Comparison of ENCODE assay signal across 28 cellular contexts in the genomic region with DNA sequence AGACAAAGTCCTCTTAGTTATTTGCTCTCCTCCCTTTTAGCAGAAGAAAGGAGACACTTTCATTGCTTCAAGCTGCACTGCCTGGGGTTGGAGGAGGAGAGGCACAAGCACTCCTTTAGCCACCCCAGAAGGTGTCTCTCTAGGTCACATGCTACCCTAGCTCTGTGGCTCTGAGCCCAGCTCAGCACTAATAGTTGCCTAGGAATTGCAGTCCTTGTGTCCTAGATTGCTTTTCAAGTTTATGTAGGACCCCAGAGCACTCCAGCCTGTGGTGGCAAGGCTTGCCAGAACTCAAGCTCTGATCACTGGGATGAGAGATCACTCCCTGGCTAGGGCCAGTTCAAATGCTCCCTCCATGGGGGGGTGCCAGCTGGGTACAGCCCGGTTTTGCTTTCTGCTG. TPM values are rescaled to one million over a fixed set of nuclear protein-coding genes. Genes with fewer than 3 reads are reported as not detected.
"Had no signal": no experiment of that assay in that cellular context is flagged by ENCODE, and none has a peak within 500 bp of the region (broad histone marks: within the 10 kb centered on the region; RNA-seq: fewer than 3 reads in every experiment).

No MANE protein-coding gene starts in this region.

- H3K4me3 ChIP-seq: coronary artery, esophagus muscularis mucosa, right lobe of liver, testis had no signal

- H3K9me3 Mint-ChIP-seq: activated CD4-positive, alpha-beta memory T cell treated with anti-CD3 and anti-CD28 coated beads, Interleukin-2, amount 10 ng/mL, durations not matched to agents 7 days and 5 days; activated CD4-positive, alpha-beta T cell treated with anti-CD3 and anti-CD28 coated beads, Interleukin-2, amount 10 ng/mL, durations not matched to agents 7 days and 5 days; activated naive CD4-positive, alpha-beta T cell treated with anti-CD3 and anti-CD28 coated beads, Interleukin-2, amount 50 U/mL, for 24 hours; activated T-cell treated with anti-CD3 and anti-CD28 coated beads, Interleukin-2, amount 50 U/mL, for 24 hours; activated T-helper 17 cell treated with anti-CD3 and anti-CD28 coated beads, Interleukin-2, amount 50 U/mL, for 72 hours; memory B cell had no signal

- H3K27me3 ChIP-seq: esophagus muscularis mucosa, foreskin keratinocyte, right lobe of liver, testis had no signal

- H3K9me3 ChIP-seq: esophagus muscularis mucosa, right lobe of liver, testis had no signal

- H3K4me1 Mint-ChIP-seq: activated CD4-positive, alpha-beta memory T cell treated with anti-CD3 and anti-CD28 coated beads, Interleukin-2, amount 10 ng/mL, durations not matched to agents 7 days and 5 days; activated CD4-positive, alpha-beta T cell treated with anti-CD3 and anti-CD28 coated beads, Interleukin-2, amount 10 ng/mL, durations not matched to agents 7 days and 5 days; activated naive CD4-positive, alpha-beta T cell treated with anti-CD3 and anti-CD28 coated beads, Interleukin-2, amount 50 U/mL, for 24 hours; activated naive CD8-positive, alpha-beta T cell treated with anti-CD3 and anti-CD28 coated beads, Interleukin-2, amount 50 U/mL, for 24 hours; activated T-helper 17 cell treated with anti-CD3 and anti-CD28 coated beads, Interleukin-2, amount 50 U/mL, for 72 hours; memory B cell; naive thymus-derived CD8-positive, alpha-beta T cell; neural crest cell; T-helper 17 cell had no signal

- H3K4me3 Mint-ChIP-seq: activated CD4-positive, alpha-beta memory T cell treated with anti-CD3 and anti-CD28 coated beads, Interleukin-2, amount 10 ng/mL, durations not matched to agents 7 days and 5 days; activated CD4-positive, alpha-beta T cell treated with anti-CD3 and anti-CD28 coated beads, Interleukin-2, amount 10 ng/mL, durations not matched to agents 7 days and 5 days; activated naive CD4-positive, alpha-beta T cell treated with anti-CD3 and anti-CD28 coated beads, Interleukin-2, amount 50 U/mL, for 24 hours; activated naive CD8-positive, alpha-beta T cell treated with anti-CD3 and anti-CD28 coated beads, Interleukin-2, amount 50 U/mL, for 24 hours; activated T-cell treated with anti-CD3 and anti-CD28 coated beads, Interleukin-2, amount 50 U/mL, for 24 hours; activated T-helper 17 cell treated with anti-CD3 and anti-CD28 coated beads, Interleukin-2, amount 50 U/mL, for 72 hours; endodermal cell; memory B cell; naive thymus-derived CD8-positive, alpha-beta T cell; neural crest cell; T-helper 17 cell; WTC11 had no signal

- H3K27me3 Mint-ChIP-seq: activated CD4-positive, alpha-beta memory T cell treated with anti-CD3 and anti-CD28 coated beads, Interleukin-2, amount 10 ng/mL, durations not matched to agents 7 days and 5 days; activated naive CD4-positive, alpha-beta T cell treated with anti-CD3 and anti-CD28 coated beads, Interleukin-2, amount 50 U/mL, for 24 hours; activated T-helper 17 cell treated with anti-CD3 and anti-CD28 coated beads, Interleukin-2, amount 50 U/mL, for 72 hours; memory B cell had no signal

- DNase-seq: activated CD4-positive, alpha-beta memory T cell treated with anti-CD3 and anti-CD28 coated beads, Interleukin-2, amount 10 ng/mL, durations not matched to agents 7 days and 5 days; activated CD4-positive, alpha-beta T cell treated with anti-CD3 and anti-CD28 coated beads for 1 hour; activated CD4-positive, alpha-beta T cell treated with anti-CD3 and anti-CD28 coated beads, Interleukin-2, amount 10 ng/mL, durations not matched to agents 7 days and 5 days; activated CD8-positive, alpha-beta memory T cell treated with anti-CD3 and anti-CD28 coated beads, Interleukin-2, amount 50 U/mL, for 48 hours; activated gamma-delta T cell treated with Interleukin-2 at 50 U/mL for 16 hours; activated naive CD8-positive, alpha-beta T cell treated with anti-CD3 and anti-CD28 coated beads, Interleukin-2, amount 50 U/mL, for 24 hours; activated T-cell treated with anti-CD3 and anti-CD28 coated beads, Interleukin-2, amount 50 U/mL, for 24 hours; endodermal cell; foreskin keratinocyte; left cardiac atrium; naive thymus-derived CD8-positive, alpha-beta T cell; right lobe of liver; stimulated activated CD4-positive, alpha-beta T cell treated with anti-CD3 and anti-CD28 coated beads, Interleukin-2, amount 100 ng/mL, for 48 hours; stimulated activated naive CD4-positive, alpha-beta T cell treated with Interleukin-2 at 50 U/mL for 16 hours; T-helper 17 cell; T1000; testis; trophoblast cell had no signal

- H3K4me1 ChIP-seq: esophagus muscularis mucosa, foreskin keratinocyte, right lobe of liver, testis had no signal

- H3K27ac ChIP-seq: coronary artery, esophagus muscularis mucosa, foreskin keratinocyte, right lobe of liver, testis had no signal

- H3K27ac Mint-ChIP-seq: activated CD4-positive, alpha-beta memory T cell treated with anti-CD3 and anti-CD28 coated beads, Interleukin-2, amount 10 ng/mL, durations not matched to agents 7 days and 5 days; activated CD4-positive, alpha-beta T cell treated with anti-CD3 and anti-CD28 coated beads, Interleukin-2, amount 10 ng/mL, durations not matched to agents 7 days and 5 days; activated naive CD4-positive, alpha-beta T cell treated with anti-CD3 and anti-CD28 coated beads, Interleukin-2, amount 50 U/mL, for 24 hours; activated naive CD8-positive, alpha-beta T cell treated with anti-CD3 and anti-CD28 coated beads, Interleukin-2, amount 50 U/mL, for 24 hours; activated T-cell treated with anti-CD3 and anti-CD28 coated beads, Interleukin-2, amount 50 U/mL, for 24 hours; activated T-helper 17 cell treated with anti-CD3 and anti-CD28 coated beads, Interleukin-2, amount 50 U/mL, for 72 hours; endodermal cell; memory B cell; naive thymus-derived CD8-positive, alpha-beta T cell; T-helper 17 cell; WTC11 had no signal

- H3K36me3 Mint-ChIP-seq: activated naive CD4-positive, alpha-beta T cell treated with anti-CD3 and anti-CD28 coated beads, Interleukin-2, amount 50 U/mL, for 24 hours; memory B cell had no signal

- H3K36me3 ChIP-seq: esophagus muscularis mucosa, right lobe of liver had no signal

- ATAC-seq: activated naive CD8-positive, alpha-beta T cell treated with anti-CD3 and anti-CD28 coated beads, Interleukin-2, amount 50 U/mL, for 24 hours; activated T-helper 17 cell treated with anti-CD3 and anti-CD28 coated beads, Interleukin-2, amount 50 U/mL, for 72 hours; foreskin keratinocyte; left cardiac atrium; naive thymus-derived CD8-positive, alpha-beta T cell; T-helper 17 cell; WTC11 had no signal

RNA-seq across cellular contexts. Expression of gene LHFPL1, which starts 24.5 kb away (rescaled TPM):
- total RNA-seq: esophagus muscularis mucosa, omental fat pad, renal cortical epithelial cell, right lobe of liver had no signal
- polyA plus RNA-seq: keratinocyte had no signal
